7 cellular contexts compared by ENCODE assay signal in genomic region chr10:28320799-28321198, GRCh38.
"Had no signal": no experiment of that assay in that cellular context is flagged by ENCODE, and none has a peak within 500 bp of the region (broad histone marks: within the 10 kb centered on the region; RNA-seq: fewer than 3 reads in every experiment).

No MANE protein-coding gene starts in this region.

- H3K27ac Mint-ChIP-seq: GM23338, H9, IgD-negative memory B cell had no signal

- H2AFZ ChIP-seq: GM23338 had no signal

- H3K4me2 ChIP-seq: GM23338 had no signal

- H3K4me3 ChIP-seq: GM23338 had no signal

- H3K27ac ChIP-seq: HL-60 had no signal

- H3K4me1 Mint-ChIP-seq: GM23338, H9, IgD-negative memory B cell had no signal

- ATAC-seq: GM23338, HepG2 had no signal

- H3K36me3 Mint-ChIP-seq: IgD-negative memory B cell had no signal

- H3K4me3 Mint-ChIP-seq: GM23338, H9, IgD-negative memory B cell had no signal

- DNase-seq: H9, HCEC 1CT, KBM-7 had no signal
